In the genomic region with DNA sequence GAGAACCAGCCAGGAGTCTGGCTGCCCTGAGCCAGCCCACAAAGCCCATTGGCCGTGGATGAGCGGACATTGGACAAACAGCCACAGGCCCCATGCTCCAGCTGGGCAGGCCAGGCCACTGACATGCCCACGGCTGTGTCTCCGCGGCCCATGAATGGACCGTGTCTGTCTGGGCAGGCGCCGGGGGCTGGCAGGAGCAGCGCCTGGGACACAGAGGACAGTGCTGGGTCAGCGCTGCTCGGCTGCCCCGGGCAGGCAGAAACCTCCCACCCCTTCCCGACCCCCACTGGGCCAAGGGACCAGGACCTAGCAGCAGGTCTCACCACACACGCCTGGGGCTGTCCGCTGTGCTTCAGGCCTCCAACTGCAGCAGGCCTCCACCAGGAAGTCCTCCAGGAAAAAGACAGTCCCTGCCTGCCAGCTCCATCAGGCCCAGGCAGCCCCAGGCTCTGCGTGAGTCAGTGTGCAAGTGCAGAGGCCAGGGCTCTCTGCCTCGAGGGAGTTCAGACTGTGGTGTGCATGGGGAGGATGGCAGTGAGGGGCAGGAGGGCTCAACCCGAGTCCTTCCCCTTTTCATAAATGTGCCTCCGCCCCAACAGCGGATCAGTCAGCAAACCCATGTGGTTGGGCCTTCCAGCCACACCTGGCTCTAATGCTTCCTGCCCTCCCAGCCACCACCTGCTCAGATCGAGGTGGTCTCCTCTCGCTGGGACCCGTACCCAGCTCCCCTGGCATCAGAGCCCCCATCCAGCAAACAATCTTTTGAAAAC, we compare ENCODE assay signal across 1 cellular context.
TF ChIP-seq lines count a peak whose summit lies in the region.

No MANE protein-coding gene starts in this region.

TF ChIP-seq in HepG2, 621 proteins besides CTCF, POLR2A, EP300 and RAD21 (continued from another document and continues in another):
- TF ChIP-seq, protein P1, sequence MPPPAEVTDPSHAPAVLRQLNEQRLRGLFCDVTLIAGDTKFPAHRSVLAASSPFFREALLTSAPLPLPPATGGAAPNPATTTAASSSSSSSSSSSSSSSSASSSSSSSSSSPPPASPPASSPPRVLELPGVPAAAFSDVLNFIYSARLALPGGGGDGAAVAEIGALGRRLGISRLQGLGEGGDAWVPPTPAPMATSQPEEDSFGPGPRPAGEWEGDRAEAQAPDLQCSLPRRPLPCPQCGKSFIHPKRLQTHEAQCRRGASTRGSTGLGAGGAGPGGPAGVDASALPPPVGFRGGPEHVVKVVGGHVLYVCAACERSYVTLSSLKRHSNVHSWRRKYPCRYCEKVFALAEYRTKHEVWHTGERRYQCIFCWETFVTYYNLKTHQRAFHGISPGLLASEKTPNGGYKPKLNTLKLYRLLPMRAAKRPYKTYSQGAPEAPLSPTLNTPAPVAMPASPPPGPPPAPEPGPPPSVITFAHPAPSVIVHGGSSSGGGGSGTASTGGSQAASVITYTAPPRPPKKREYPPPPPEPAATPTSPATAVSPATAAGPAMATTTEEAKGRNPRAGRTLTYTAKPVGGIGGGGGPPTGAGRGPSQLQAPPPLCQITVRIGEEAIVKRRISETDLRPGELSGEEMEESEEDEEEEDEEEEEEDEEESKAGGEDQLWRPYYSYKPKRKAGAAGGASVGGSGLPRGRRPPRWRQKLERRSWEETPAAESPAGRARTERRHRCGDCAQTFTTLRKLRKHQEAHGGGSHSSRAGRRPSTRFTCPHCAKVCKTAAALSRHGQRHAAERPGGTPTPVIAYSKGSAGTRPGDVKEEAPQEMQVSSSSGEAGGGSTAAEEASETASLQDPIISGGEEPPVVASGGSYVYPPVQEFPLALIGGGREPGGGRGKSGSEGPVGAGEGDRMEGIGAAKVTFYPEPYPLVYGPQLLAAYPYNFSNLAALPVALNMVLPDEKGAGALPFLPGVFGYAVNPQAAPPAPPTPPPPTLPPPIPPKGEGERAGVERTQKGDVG (CRISPR knock-in tag; IDR thresholded peaks at IDR 0.05; ENCODE audit: borderline replicate concordance) = peak; percentile 90; the same call in 1 of the 2 replicates
- TF ChIP-seq, protein P2, sequence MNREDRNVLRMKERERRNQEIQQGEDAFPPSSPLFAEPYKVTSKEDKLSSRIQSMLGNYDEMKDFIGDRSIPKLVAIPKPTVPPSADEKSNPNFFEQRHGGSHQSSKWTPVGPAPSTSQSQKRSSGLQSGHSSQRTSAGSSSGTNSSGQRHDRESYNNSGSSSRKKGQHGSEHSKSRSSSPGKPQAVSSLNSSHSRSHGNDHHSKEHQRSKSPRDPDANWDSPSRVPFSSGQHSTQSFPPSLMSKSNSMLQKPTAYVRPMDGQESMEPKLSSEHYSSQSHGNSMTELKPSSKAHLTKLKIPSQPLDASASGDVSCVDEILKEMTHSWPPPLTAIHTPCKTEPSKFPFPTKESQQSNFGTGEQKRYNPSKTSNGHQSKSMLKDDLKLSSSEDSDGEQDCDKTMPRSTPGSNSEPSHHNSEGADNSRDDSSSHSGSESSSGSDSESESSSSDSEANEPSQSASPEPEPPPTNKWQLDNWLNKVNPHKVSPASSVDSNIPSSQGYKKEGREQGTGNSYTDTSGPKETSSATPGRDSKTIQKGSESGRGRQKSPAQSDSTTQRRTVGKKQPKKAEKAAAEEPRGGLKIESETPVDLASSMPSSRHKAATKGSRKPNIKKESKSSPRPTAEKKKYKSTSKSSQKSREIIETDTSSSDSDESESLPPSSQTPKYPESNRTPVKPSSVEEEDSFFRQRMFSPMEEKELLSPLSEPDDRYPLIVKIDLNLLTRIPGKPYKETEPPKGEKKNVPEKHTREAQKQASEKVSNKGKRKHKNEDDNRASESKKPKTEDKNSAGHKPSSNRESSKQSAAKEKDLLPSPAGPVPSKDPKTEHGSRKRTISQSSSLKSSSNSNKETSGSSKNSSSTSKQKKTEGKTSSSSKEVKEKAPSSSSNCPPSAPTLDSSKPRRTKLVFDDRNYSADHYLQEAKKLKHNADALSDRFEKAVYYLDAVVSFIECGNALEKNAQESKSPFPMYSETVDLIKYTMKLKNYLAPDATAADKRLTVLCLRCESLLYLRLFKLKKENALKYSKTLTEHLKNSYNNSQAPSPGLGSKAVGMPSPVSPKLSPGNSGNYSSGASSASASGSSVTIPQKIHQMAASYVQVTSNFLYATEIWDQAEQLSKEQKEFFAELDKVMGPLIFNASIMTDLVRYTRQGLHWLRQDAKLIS (CRISPR knock-in tag; IDR thresholded peaks at IDR 0.05) = no peak
- TF ChIP-seq, protein P3, sequence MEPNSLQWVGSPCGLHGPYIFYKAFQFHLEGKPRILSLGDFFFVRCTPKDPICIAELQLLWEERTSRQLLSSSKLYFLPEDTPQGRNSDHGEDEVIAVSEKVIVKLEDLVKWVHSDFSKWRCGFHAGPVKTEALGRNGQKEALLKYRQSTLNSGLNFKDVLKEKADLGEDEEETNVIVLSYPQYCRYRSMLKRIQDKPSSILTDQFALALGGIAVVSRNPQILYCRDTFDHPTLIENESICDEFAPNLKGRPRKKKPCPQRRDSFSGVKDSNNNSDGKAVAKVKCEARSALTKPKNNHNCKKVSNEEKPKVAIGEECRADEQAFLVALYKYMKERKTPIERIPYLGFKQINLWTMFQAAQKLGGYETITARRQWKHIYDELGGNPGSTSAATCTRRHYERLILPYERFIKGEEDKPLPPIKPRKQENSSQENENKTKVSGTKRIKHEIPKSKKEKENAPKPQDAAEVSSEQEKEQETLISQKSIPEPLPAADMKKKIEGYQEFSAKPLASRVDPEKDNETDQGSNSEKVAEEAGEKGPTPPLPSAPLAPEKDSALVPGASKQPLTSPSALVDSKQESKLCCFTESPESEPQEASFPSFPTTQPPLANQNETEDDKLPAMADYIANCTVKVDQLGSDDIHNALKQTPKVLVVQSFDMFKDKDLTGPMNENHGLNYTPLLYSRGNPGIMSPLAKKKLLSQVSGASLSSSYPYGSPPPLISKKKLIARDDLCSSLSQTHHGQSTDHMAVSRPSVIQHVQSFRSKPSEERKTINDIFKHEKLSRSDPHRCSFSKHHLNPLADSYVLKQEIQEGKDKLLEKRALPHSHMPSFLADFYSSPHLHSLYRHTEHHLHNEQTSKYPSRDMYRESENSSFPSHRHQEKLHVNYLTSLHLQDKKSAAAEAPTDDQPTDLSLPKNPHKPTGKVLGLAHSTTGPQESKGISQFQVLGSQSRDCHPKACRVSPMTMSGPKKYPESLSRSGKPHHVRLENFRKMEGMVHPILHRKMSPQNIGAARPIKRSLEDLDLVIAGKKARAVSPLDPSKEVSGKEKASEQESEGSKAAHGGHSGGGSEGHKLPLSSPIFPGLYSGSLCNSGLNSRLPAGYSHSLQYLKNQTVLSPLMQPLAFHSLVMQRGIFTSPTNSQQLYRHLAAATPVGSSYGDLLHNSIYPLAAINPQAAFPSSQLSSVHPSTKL (CRISPR knock-in tag; IDR thresholded peaks at IDR 0.05) = no peak
- TF ChIP-seq YEATS2 (CRISPR knock-in tag; IDR thresholded peaks at IDR 0.05; ENCODE audit: borderline replicate concordance) (no peak), RFX1 (IDR thresholded peaks at IDR 0.05) (no peak), ZNF253 (CRISPR knock-in tag; IDR thresholded peaks at IDR 0.05; ENCODE audit: borderline replicate concordance) (no peak), ZFYVE20 (CRISPR knock-in tag; IDR thresholded peaks at IDR 0.05; ENCODE audit: borderline replicate concordance, low read depth) (no peak), ZNF225 (CRISPR knock-in tag; IDR thresholded peaks at IDR 0.05) (peak; percentile 22; the same call in 1 of the 2 replicates), RXRB (CRISPR knock-in tag; IDR thresholded peaks at IDR 0.05; ENCODE audit: borderline replicate concordance) (no peak; the same call in 1 of the 2 replicates), ZNF547 (CRISPR knock-in tag; IDR thresholded peaks at IDR 0.05) (0 out of 2 replicates have a peak, but pooled peaks have one; percentile 26), CC2D1A (CRISPR knock-in tag; IDR thresholded peaks at IDR 0.05) (no peak), BRD4 (CRISPR knock-in tag; IDR thresholded peaks at IDR 0.05) (peak; percentile 42; the same call in 1 of the 2 replicates), HOXA7 (CRISPR knock-in tag; IDR thresholded peaks at IDR 0.05) (no peak), ADNP (CRISPR knock-in tag; IDR thresholded peaks at IDR 0.05) (0 out of 2 replicates have a peak, but pooled peaks have one; percentile 46), ZNF136 (CRISPR knock-in tag; IDR thresholded peaks at IDR 0.05; ENCODE audit: low read depth) (0 out of 2 replicates have a peak, but pooled peaks have one; percentile 2), XRCC5 (optimal IDR thresholded peaks at IDR 0.05; ENCODE audit: low read length) (peak; percentile 56), MIXL1 (CRISPR knock-in tag; IDR thresholded peaks at IDR 0.05) (no peak), ZMYM3 (CRISPR knock-in tag; IDR thresholded peaks at IDR 0.05) (no peak; the same call in 1 of the 2 replicates), RCOR2 (CRISPR knock-in tag; IDR thresholded peaks at IDR 0.05) (no peak), ZNF205 (CRISPR knock-in tag; IDR thresholded peaks at IDR 0.05) (no peak), TCF12 (IDR thresholded peaks at IDR 0.05) (no peak), TCF12 (CRISPR knock-in tag; IDR thresholded peaks at IDR 0.05) (0 out of 2 replicates have a peak, but pooled peaks have one; percentile 6), HNRNPUL1 (IDR thresholded peaks at IDR 0.05; ENCODE audit: low read depth, low read length) (no peak), KLF11 (CRISPR knock-in tag; IDR thresholded peaks at IDR 0.05) (no peak), ELF1 (CRISPR knock-in tag; IDR thresholded peaks at IDR 0.05) (peak; percentile 46), ZFP36L1 (CRISPR knock-in tag; IDR thresholded peaks at IDR 0.05) (no peak), ZNF230 (CRISPR knock-in tag; IDR thresholded peaks at IDR 0.05) (no peak; the same call in 1 of the 2 replicates), FLYWCH1 (CRISPR knock-in tag; IDR thresholded peaks at IDR 0.05) (no peak), RBAK (CRISPR knock-in tag; IDR thresholded peaks at IDR 0.05) (no peak), HOXA3 (CRISPR knock-in tag; IDR thresholded peaks at IDR 0.05) (peak; percentile 34; the same call in 1 of the 2 replicates), MXD4 (CRISPR knock-in tag; IDR thresholded peaks at IDR 0.05) (no peak), NFRKB (IDR thresholded peaks at IDR 0.05) (no peak)
- TF ChIP-seq, protein P4, sequence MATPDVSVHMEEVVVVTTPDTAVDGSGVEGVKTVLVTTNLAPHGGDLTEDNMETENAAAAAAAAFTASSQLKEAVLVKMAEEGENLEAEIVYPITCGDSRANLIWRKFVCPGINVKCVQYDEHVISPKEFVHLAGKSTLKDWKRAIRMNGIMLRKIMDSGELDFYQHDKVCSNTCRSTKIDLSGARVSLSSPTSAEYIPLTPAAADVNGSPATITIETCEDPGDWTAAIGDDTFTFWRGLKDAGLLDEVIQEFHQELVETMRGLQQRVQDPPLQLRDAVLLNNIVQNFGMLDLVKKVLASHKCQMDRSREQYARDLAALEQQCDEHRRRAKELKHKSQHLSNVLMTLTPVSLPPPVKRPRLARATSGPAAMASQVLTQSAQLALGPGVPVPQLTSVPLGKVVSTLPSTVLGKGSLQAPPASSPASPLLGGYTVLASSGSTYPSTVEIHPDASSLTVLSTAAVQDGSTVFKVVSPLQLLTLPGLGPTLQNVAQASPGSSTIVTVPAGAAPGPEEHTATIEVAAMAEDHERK (CRISPR knock-in tag; IDR thresholded peaks at IDR 0.05; ENCODE audit: low read depth) = no peak
- TF ChIP-seq, protein P5, sequence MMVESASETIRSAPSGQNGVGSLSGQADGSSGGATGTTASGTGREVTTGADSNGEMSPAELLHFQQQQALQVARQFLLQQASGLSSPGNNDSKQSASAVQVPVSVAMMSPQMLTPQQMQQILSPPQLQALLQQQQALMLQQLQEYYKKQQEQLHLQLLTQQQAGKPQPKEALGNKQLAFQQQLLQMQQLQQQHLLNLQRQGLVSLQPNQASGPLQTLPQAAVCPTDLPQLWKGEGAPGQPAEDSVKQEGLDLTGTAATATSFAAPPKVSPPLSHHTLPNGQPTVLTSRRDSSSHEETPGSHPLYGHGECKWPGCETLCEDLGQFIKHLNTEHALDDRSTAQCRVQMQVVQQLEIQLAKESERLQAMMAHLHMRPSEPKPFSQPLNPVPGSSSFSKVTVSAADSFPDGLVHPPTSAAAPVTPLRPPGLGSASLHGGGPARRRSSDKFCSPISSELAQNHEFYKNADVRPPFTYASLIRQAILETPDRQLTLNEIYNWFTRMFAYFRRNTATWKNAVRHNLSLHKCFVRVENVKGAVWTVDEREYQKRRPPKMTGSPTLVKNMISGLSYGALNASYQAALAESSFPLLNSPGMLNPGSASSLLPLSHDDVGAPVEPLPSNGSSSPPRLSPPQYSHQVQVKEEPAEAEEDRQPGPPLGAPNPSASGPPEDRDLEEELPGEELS (CRISPR knock-in tag; IDR thresholded peaks at IDR 0.05) = no peak
- TF ChIP-seq, protein P6, sequence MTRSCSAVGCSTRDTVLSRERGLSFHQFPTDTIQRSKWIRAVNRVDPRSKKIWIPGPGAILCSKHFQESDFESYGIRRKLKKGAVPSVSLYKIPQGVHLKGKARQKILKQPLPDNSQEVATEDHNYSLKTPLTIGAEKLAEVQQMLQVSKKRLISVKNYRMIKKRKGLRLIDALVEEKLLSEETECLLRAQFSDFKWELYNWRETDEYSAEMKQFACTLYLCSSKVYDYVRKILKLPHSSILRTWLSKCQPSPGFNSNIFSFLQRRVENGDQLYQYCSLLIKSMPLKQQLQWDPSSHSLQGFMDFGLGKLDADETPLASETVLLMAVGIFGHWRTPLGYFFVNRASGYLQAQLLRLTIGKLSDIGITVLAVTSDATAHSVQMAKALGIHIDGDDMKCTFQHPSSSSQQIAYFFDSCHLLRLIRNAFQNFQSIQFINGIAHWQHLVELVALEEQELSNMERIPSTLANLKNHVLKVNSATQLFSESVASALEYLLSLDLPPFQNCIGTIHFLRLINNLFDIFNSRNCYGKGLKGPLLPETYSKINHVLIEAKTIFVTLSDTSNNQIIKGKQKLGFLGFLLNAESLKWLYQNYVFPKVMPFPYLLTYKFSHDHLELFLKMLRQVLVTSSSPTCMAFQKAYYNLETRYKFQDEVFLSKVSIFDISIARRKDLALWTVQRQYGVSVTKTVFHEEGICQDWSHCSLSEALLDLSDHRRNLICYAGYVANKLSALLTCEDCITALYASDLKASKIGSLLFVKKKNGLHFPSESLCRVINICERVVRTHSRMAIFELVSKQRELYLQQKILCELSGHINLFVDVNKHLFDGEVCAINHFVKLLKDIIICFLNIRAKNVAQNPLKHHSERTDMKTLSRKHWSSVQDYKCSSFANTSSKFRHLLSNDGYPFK (CRISPR knock-in tag; IDR thresholded peaks at IDR 0.05; ENCODE audit: borderline replicate concordance) = no peak
- TF ChIP-seq, protein P7, sequence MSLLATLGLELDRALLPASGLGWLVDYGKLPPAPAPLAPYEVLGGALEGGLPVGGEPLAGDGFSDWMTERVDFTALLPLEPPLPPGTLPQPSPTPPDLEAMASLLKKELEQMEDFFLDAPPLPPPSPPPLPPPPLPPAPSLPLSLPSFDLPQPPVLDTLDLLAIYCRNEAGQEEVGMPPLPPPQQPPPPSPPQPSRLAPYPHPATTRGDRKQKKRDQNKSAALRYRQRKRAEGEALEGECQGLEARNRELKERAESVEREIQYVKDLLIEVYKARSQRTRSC (CRISPR knock-in tag; IDR thresholded peaks at IDR 0.05; ENCODE audit: low read depth) = peak; percentile 34; the same call in 1 of the 2 replicates
- TF ChIP-seq, protein P8, sequence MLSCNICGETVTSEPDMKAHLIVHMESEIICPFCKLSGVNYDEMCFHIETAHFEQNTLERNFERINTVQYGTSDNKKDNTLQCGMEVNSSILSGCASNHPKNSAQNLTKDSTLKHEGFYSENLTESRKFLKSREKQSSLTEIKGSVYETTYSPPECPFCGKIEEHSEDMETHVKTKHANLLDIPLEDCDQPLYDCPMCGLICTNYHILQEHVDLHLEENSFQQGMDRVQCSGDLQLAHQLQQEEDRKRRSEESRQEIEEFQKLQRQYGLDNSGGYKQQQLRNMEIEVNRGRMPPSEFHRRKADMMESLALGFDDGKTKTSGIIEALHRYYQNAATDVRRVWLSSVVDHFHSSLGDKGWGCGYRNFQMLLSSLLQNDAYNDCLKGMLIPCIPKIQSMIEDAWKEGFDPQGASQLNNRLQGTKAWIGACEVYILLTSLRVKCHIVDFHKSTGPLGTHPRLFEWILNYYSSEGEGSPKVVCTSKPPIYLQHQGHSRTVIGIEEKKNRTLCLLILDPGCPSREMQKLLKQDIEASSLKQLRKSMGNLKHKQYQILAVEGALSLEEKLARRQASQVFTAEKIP (CRISPR knock-in tag; IDR thresholded peaks at IDR 0.05; ENCODE audit: borderline replicate concordance) = no peak
